19 cellular contexts compared by ENCODE assay signal in genomic region chr15:25548600-25548999, GRCh38.
DNase-seq lines count a peak whose midpoint lies in the region; ATAC-seq and TF ChIP-seq lines count a peak whose summit lies in the region.
"Had no signal": no experiment of that assay in that cellular context is flagged by ENCODE, and none has a peak within 500 bp of the region (broad histone marks: within the 10 kb centered on the region; RNA-seq: fewer than 3 reads in every experiment).

No MANE protein-coding gene starts in this region.

- H3K9me3 Mint-ChIP-seq in naive thymus-derived CD4-positive, alpha-beta T cell: peaks cover 0 to 15% (median 3%) of the 10 kb centered on the region in 11 donors

- H3K36me3 ChIP-seq in left ventricle myocardium inferior: no peaks in the 10 kb centered on the region
- H3K36me3 ChIP-seq in naive thymus-derived CD4-positive, alpha-beta T cell (ENCODE audit: control insufficient read depth in 2 of 3, insufficient read depth in 3 of 3, low read length in 3 of 3): no peaks in the 10 kb centered on the region
- H3K36me3 ChIP-seq: BLaER1 treated with 17β-estradiol and CSF1 and Interleukin-3, amounts not matched to agents 10 nM and 100 nM had no signal

- intact Hi-C loops in Right ventricle myocardium inferior (cut with DNase I): no loop called here
- intact Hi-C loops in left ventricle myocardium inferior (cut with micrococcal nuclease): no loop called here
- intact Hi-C loops in left ventricle myocardium superior (cut with micrococcal nuclease): no loop called here
- intact Hi-C loops in cardiac septum (cut with DNase I): no loop called here
- intact Hi-C loops in right cardiac atrium (cut with DNase I): no loop called here
- intact Hi-C loops in naive thymus-derived CD4-positive, alpha-beta T cell (cut with micrococcal nuclease): no loop called here

- no peak overlapping the region for H3K27ac Mint-ChIP-seq in naive thymus-derived CD4-positive, alpha-beta T cell
- H3K27ac Mint-ChIP-seq: B cell; CD4-positive, alpha-beta T cell; CD8-positive, alpha-beta T cell had no signal

- DNase-seq in Right ventricle myocardium inferior (ENCODE audit: missing footprints) (no peak), left ventricle myocardium inferior (no peak), left ventricle myocardium superior (no peak), cardiac septum (ENCODE audit: low spot score) (no peak), right cardiac atrium (no peak), NCI-H226 (no peak)
- no peak for DNase-seq in naive thymus-derived CD4-positive, alpha-beta T cell
- DNase-seq: AML-193; Caco-2; Calu3; CD4-positive, alpha-beta T cell; CD8-positive, alpha-beta T cell; DMS79 treated with DMSO at 0.1 percent for 48 hours; GF-D8 had no signal

- no peaks in the 10 kb centered on the region for H3K4me1 Mint-ChIP-seq in naive thymus-derived CD4-positive, alpha-beta T cell
- H3K4me1 Mint-ChIP-seq: B cell had no signal

- ATAC-seq in Right ventricle myocardium inferior (peak; percentile 37), left ventricle myocardium superior (peak; percentile 69), right cardiac atrium (peak; percentile 41 to 59)
- ATAC-seq in naive thymus-derived CD4-positive, alpha-beta T cell: no peak
- ATAC-seq: A549; CD8-positive, alpha-beta T cell had no signal

- H3K27ac ChIP-seq in left ventricle myocardium inferior (replicated peaks) (no peak overlapping the region), right cardiac atrium (ENCODE audit: low read length) (no peak overlapping the region)
- H3K27ac ChIP-seq in naive thymus-derived CD4-positive, alpha-beta T cell (ENCODE audit: low read depth, low read length): no peak overlapping the region
- H3K27ac ChIP-seq: 22Rv1; A549; BLaER1 treated with 17β-estradiol and CSF1 and Interleukin-3, amounts not matched to agents 10 nM and 100 nM; C4-2B had no signal

- peaks cover 0 to 20% (median 4%) of the 10 kb centered on the region in 5 donors for H3K27me3 Mint-ChIP-seq in naive thymus-derived CD4-positive, alpha-beta T cell
- H3K27me3 Mint-ChIP-seq: B cell; CD4-positive, alpha-beta T cell had no signal

- H3K36me3 Mint-ChIP-seq in naive thymus-derived CD4-positive, alpha-beta T cell: no peaks in the 10 kb centered on the region
- H3K36me3 Mint-ChIP-seq: CD8-positive, alpha-beta T cell had no signal

- POLR2A ChIA-PET in naive thymus-derived CD4-positive, alpha-beta T cell (lab: Charles Lee): no interaction called here

- H3K4me1 ChIP-seq in left ventricle myocardium inferior: peaks cover 7% of the 10 kb centered on the region
- no peaks in the 10 kb centered on the region for H3K4me1 ChIP-seq in right cardiac atrium (ENCODE audit: control insufficient read depth, insufficient read depth, low read length)
- no peaks in the 10 kb centered on the region for H3K4me1 ChIP-seq in naive thymus-derived CD4-positive, alpha-beta T cell (ENCODE audit: control insufficient read depth in 2 of 2, insufficient read depth in 2 of 2, low read length in 2 of 2)
- H3K4me1 ChIP-seq: A549, Caco-2 had no signal

- H3K4me3 Mint-ChIP-seq in naive thymus-derived CD4-positive, alpha-beta T cell: peak overlapping the region in 1 of 10 donors; percentile 39
- H3K4me3 Mint-ChIP-seq: B cell; CD4-positive, alpha-beta T cell; CD8-positive, alpha-beta T cell had no signal

- TF ChIP-seq CTCF in left ventricle myocardium inferior (IDR thresholded peaks at IDR 0.05; ENCODE audit: borderline replicate concordance): no peak

- H3K27me3 ChIP-seq in left ventricle myocardium inferior (ENCODE audit: low read depth): no peaks in the 10 kb centered on the region
- H3K27me3 ChIP-seq in right cardiac atrium (ENCODE audit: control insufficient read depth, insufficient read depth): no peaks in the 10 kb centered on the region
- no peaks in the 10 kb centered on the region for H3K27me3 ChIP-seq in naive thymus-derived CD4-positive, alpha-beta T cell (ENCODE audit: control insufficient read depth in 2 of 2, insufficient read depth in 2 of 2, low read length in 2 of 2)
- H3K27me3 ChIP-seq: BLaER1 treated with 17β-estradiol and CSF1 and Interleukin-3, amounts not matched to agents 10 nM and 100 nM had no signal

- CTCF ChIA-PET in naive thymus-derived CD4-positive, alpha-beta T cell (lab: Charles Lee): no interaction called here

- no peak overlapping the region for H3K4me3 ChIP-seq in left ventricle myocardium inferior
- H3K4me3 ChIP-seq in right cardiac atrium (ENCODE audit: low read length): no peak overlapping the region
- no peak overlapping the region for H3K4me3 ChIP-seq in naive thymus-derived CD4-positive, alpha-beta T cell (ENCODE audit: low read length)
- H3K4me3 ChIP-seq: A549; BLaER1 treated with 17β-estradiol and CSF1 and Interleukin-3, amounts not matched to agents 10 nM and 100 nM had no signal

- 38% methylated on average over 3 of the region's 3 CpGs for WGBS in right cardiac atrium

- no peaks in the 10 kb centered on the region for H3K9me3 ChIP-seq in left ventricle myocardium inferior (replicated peaks)
- H3K9me3 ChIP-seq in right cardiac atrium (ENCODE audit: control insufficient read depth, low read length): no peaks in the 10 kb centered on the region
- no peaks in the 10 kb centered on the region for H3K9me3 ChIP-seq in naive thymus-derived CD4-positive, alpha-beta T cell (ENCODE audit: control insufficient read depth in 2 of 3, low read length in 3 of 3)
- H3K9me3 ChIP-seq: A549; BLaER1 treated with 17β-estradiol and CSF1 and Interleukin-3, amounts not matched to agents 10 nM and 100 nM had no signal
